Comparison of ENCODE assay signal across 22 cellular contexts in the genomic region with DNA sequence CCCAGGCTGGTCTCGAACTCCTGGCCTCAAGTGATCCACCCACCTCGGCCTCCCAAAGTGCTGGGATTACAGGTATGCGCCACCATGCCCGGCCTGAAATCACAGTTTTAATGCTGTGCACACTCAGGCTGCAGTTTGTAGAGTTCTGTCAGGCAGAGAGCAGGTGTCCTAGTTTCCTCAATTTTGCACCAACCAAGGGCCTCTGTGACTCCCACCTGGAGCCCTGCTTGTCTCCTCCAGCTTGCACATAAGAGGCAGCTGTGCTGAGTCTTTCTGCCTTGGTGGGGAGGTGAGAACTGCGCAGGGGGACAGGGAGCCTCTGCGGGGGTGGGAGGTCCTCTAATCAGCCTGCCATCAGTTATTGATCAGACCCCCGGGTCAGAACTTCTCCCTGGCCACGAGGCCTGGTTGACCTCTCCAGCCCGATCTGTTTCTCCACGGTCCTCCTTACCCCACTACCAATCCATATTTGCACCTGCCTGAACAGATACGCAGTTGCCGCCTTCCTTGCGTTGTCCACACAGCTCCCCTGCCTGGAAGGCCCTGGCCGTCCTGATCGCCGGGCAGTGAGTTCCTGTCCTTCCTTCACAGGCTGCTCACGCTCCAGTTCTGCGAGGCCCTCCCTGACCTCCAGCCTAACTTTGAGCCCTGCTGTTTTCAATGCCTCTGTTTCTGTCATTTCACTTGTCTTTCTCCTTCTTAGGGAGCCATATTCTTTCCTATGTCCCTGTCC. TPM values are rescaled to one million over a fixed set of nuclear protein-coding genes. Genes with fewer than 3 reads are reported as not detected.
DNase-seq lines count a peak whose midpoint lies in the region; ATAC-seq and TF ChIP-seq lines count a peak whose summit lies in the region.
"Had no signal": no experiment of that assay in that cellular context is flagged by ENCODE, and none has a peak within 500 bp of the region (broad histone marks: within the 10 kb centered on the region; RNA-seq: fewer than 3 reads in every experiment).

No MANE protein-coding gene starts in this region.

- H3K9me3 ChIP-seq in OCI-LY1 (ENCODE audit: low read length), result no peaks in the 10 kb centered on the region
- no peaks in the 10 kb centered on the region for H3K9me3 ChIP-seq in spleen
- H3K9me3 ChIP-seq in HAP-1, result no peaks in the 10 kb centered on the region
- H3K9me3 ChIP-seq: Caco-2 had no signal

- H3K4me2 ChIP-seq in GM23338 (no peak overlapping the region), OCI-LY1 (ENCODE audit: low read length) (no peak overlapping the region)
- H3K4me2 ChIP-seq: KMS-11 had no signal

- no peak overlapping the region for H3K9ac ChIP-seq in OCI-LY1 (ENCODE audit: low read length)
- H3K9ac ChIP-seq: KMS-11 had no signal

- DNase-seq in GM23338 (ENCODE audit: low spot score) (no peak), germinal center (ENCODE audit: low spot score) (peak; percentile 41), spleen (peak; percentile 73), HAP-1 (ENCODE audit: low spot score in 2 of 2) (no peak), H7 (no peak)
- DNase-seq: Caco-2; CD4-positive, alpha-beta T cell; GDM1; GOT3; NCI-H1048; NCI-H1436 treated with DMSO at 0.1 percent for 48 hours; NCI-H2029 treated with DMSO at 0.1 percent for 48 hours; NCI-H2171; NCI-H748 treated with DMSO at 0.1 percent for 48 hours; NK-92 treated with Interleukin-12 subunit alpha and Interleukin-12 subunit beta, amount 100 ng/mL, for 24 hours; OCI-M1; SHP77 had no signal

- no peak overlapping the region for H3K27ac Mint-ChIP-seq in GM23338
- H3K27ac Mint-ChIP-seq: CD4-positive, alpha-beta T cell had no signal

- H3F3A ChIP-seq in GM23338 (replicated peaks; ENCODE audit: low read depth) (no peaks in the 10 kb centered on the region), OCI-LY1 (ENCODE audit: insufficient read depth, low read length) (no peaks in the 10 kb centered on the region)

- no peaks in the 10 kb centered on the region for H3K9me2 ChIP-seq in GM23338 (ENCODE audit: insufficient read depth)
- no peaks in the 10 kb centered on the region for H3K9me2 ChIP-seq in OCI-LY1 (ENCODE audit: low read depth, low read length)

- H3K27me3 ChIP-seq in GM23338 (ENCODE audit: insufficient read depth), result no peaks in the 10 kb centered on the region
- no peaks in the 10 kb centered on the region for H3K27me3 ChIP-seq in OCI-LY1 (ENCODE audit: insufficient read depth, low read length)
- no peaks in the 10 kb centered on the region for H3K27me3 ChIP-seq in spleen (replicated peaks in 1 of 7)
- no peaks in the 10 kb centered on the region for H3K27me3 ChIP-seq in HAP-1 (ENCODE audit: low read depth)
- H3K27me3 ChIP-seq in H7 (ENCODE audit: control insufficient read depth, insufficient read depth, low read length), result no peaks in the 10 kb centered on the region

- in situ Hi-C loops in HAP-1 (cut with MboI; ENCODE audit: low sequenced_read_pairs), result no loop called here

- no peak overlapping the region for H3K4me3 Mint-ChIP-seq in GM23338
- H3K4me3 Mint-ChIP-seq: CD4-positive, alpha-beta T cell had no signal

- H3K27ac ChIP-seq in GM23338 (ENCODE audit: low read depth), result no peak overlapping the region
- H3K27ac ChIP-seq in OCI-LY1 (ENCODE audit: low read depth, low read length, poor library complexity, severe bottlenecking), result peak overlapping the region; percentile 96
- peak overlapping the region in 7 of 8 donors; percentile 51 to 90 (median 72) for H3K27ac ChIP-seq in spleen
- H3K27ac ChIP-seq: KMS-11, SK-N-MC had no signal

- TF ChIP-seq CTCF in GM23338 (conservative IDR thresholded peaks at IDR 0.05; ENCODE audit: low read depth in 2 of 2) (no peak), OCI-LY1 (IDR thresholded peaks at IDR 0.05; ENCODE audit: low read length) (no peak), spleen (IDR thresholded peaks at IDR 0.05 in 8 of 11, conservative IDR thresholded peaks at IDR 0.05 in 3 of 11) (no peak)

- H3K9me3 Mint-ChIP-seq in GM23338, result no peaks in the 10 kb centered on the region; the same call in 2 of the 3 replicates
- H3K9me3 Mint-ChIP-seq: CD4-positive, alpha-beta T cell had no signal

- H3K79me2 ChIP-seq in GM23338 (replicated peaks; ENCODE audit: insufficient read depth) (no peaks in the 10 kb centered on the region), OCI-LY1 (ENCODE audit: insufficient read depth, low read length) (no peaks in the 10 kb centered on the region)

- ATAC-seq in GM23338 (no peak), GM18498 (IDR thresholded peaks at IDR 0.05; ENCODE audit: unreplicated experiment) (no peak), GM21528 (IDR thresholded peaks at IDR 0.05; ENCODE audit: low FRiP score, unreplicated experiment) (no peak)

- WGBS in spleen, 5 donors, result 88 to 92% (median 89%) methylated on average over 17 to 18 of the region's 18 CpGs

- H2AFZ ChIP-seq in GM23338 (peak overlapping the region; percentile 23; the same call in 1 of the 2 replicates), OCI-LY1 (ENCODE audit: low read length) (no peak overlapping the region)

- H3K36me3 ChIP-seq in GM23338 (ENCODE audit: insufficient read depth), result no peaks in the 10 kb centered on the region
- H3K36me3 ChIP-seq in OCI-LY1 (ENCODE audit: insufficient read depth, low read length), result no peaks in the 10 kb centered on the region
- H3K36me3 ChIP-seq in spleen, result no peaks in the 10 kb centered on the region
- no peaks in the 10 kb centered on the region for H3K36me3 ChIP-seq in HAP-1 (replicated peaks)
- no peaks in the 10 kb centered on the region for H3K36me3 ChIP-seq in H7 (replicated peaks; ENCODE audit: control insufficient read depth, insufficient read depth, low read length)

- intact Hi-C loops in spleen (cut with DNase I; ENCODE audit: low total_unique reads), result no loop called here

- TF ChIP-seq POLR2A in spleen (IDR thresholded peaks at IDR 0.05), result no peak

- H3K4me1 ChIP-seq in GM23338 (ENCODE audit: insufficient read depth) (peaks cover 10% of the 10 kb centered on the region), OCI-LY1 (ENCODE audit: insufficient read depth, low read length, severe bottlenecking) (peaks cover 61% of the 10 kb centered on the region), spleen (peaks cover 21 to 59% (median 43%) of the 10 kb centered on the region in 6 donors), HAP-1 (no peaks in the 10 kb centered on the region)

- H3K4me3 ChIP-seq in GM23338, result no peak overlapping the region
- no peak overlapping the region for H3K4me3 ChIP-seq in OCI-LY1 (ENCODE audit: low read depth, low read length, poor library complexity, severe bottlenecking)
- peak overlapping the region in 1 of 8 donors; percentile 30 for H3K4me3 ChIP-seq in spleen
- H3K4me3 ChIP-seq in HAP-1, result no peak overlapping the region
- H3K4me3 ChIP-seq in H7 (ENCODE audit: insufficient read depth, low read depth, low read length), result no peak overlapping the region
- H3K4me3 ChIP-seq: SK-N-MC had no signal

- peaks cover 8% of the 10 kb centered on the region for H3K4me1 Mint-ChIP-seq in GM23338

- no peaks in the 10 kb centered on the region for H4K20me1 ChIP-seq in GM23338 (replicated peaks; ENCODE audit: insufficient read depth)
- no peaks in the 10 kb centered on the region for H4K20me1 ChIP-seq in OCI-LY1 (ENCODE audit: insufficient read depth, low read length)

- H3K36me3 Mint-ChIP-seq in GM23338 (ENCODE audit: low read depth), result no peaks in the 10 kb centered on the region

- H3K27me3 Mint-ChIP-seq in GM23338 (ENCODE audit: insufficient read depth, low read depth, poor library complexity), result peaks cover 6% of the 10 kb centered on the region
- H3K27me3 Mint-ChIP-seq: CD4-positive, alpha-beta T cell had no signal

TF ChIP-seq in GM23338, 12 proteins besides CTCF, POLR2A, EP300 and RAD21 (continues in another document):
- no peak for TF ChIP-seq NANOG (IDR thresholded peaks at IDR 0.05; ENCODE audit: borderline replicate concordance)
- TF ChIP-seq JUNB (IDR thresholded peaks at IDR 0.05; ENCODE audit: unreplicated experiment), result no peak
- TF ChIP-seq POLR2AphosphoS5 (IDR thresholded peaks at IDR 0.05; ENCODE audit: low read depth), result no peak
- TF ChIP-seq ZNF331 (CRISPR knock-in tag; IDR thresholded peaks at IDR 0.05; ENCODE audit: low read depth), result no peak

RNA-seq across cellular contexts. Expression of a gene that starts 48.1 kb away (rescaled TPM):
- 47.0 and 52.7 TPM in 2 replicates for total RNA-seq in GM23338 (2014; rRNA removed; shearing (Covaris generic))
- polyA plus RNA-seq in GM23338 (2016; fragmentation: Nextera tagmentation; extraction: Ambion mirVana) (35.1 and 42.0 TPM in 2 replicates), spleen (10 to 100 TPM; 11.9 to 17.0 (median 16.0) TPM)
- total RNA-seq in spleen, result 10 to 100 TPM; 22.6 to 32.6 (median 27.6) TPM
- total RNA-seq in H7 (2014; rRNA removed; shearing (Covaris generic)), result 36.8 and 37.5 TPM in 2 replicates

Comparison
In these comparisons a context has a peak if more than half of its experiments do, and no peak if none do; other contexts are left out.
1. DNase-seq: peak in germinal center (single experiment) and spleen (single experiment); none in GM23338 (single experiment), HAP-1 (0 of 2) and H7 (single experiment).